Comparison of ENCODE assay signal across 8 cellular contexts in the genomic region with DNA sequence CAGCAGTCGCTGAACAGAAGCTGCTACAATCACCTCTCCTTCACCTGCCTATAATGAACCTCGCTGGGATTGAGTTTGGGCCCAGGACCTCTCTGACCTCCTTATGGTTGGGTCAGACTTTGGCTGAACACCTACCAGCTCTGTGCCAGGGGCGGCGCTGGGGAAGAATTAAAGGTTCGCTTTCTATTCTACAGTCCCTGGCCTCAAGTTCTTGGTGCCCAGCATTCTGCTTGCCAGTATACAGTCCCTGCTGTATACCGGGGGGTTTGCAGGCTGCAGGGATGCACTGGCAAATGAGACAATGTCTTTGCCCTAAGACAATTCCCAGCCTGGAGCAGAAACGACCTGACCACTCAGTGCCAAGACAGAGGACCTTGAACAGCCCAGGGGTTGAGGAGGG. TPM values are rescaled to one million over a fixed set of nuclear protein-coding genes. Genes with fewer than 3 reads are reported as not detected.
A peak's percentile ranks its signal among the peaks of the same experiment; 100 is the strongest.
DNase-seq lines count a peak whose midpoint lies in the region; ATAC-seq and TF ChIP-seq lines count a peak whose summit lies in the region.

No MANE protein-coding gene starts in this region.

- intact Hi-C loops in HCT116 (cut with micrococcal nuclease): no loop called here

- TF ChIP-seq CTCF in HCT116 (IDR thresholded peaks at IDR 0.05 in 2 of 3, conservative IDR thresholded peaks at IDR 0.05 in 1 of 3; ENCODE audit: borderline replicate concordance in 1 of 3, insufficient read depth in 1 of 3, low read depth in 2 of 3, low read length in 2 of 3) (no peak), foreskin fibroblast (IDR thresholded peaks at IDR 0.05; ENCODE audit: low read depth, low read length) (no peak)

- H3K9me2 ChIP-seq in HCT116 (ENCODE audit: insufficient read depth): no peaks in the 10 kb centered on the region

- no peak for TF ChIP-seq RAD21 in HCT116 (IDR thresholded peaks at IDR 0.05; ENCODE audit: low read depth)

- peak overlapping the region; percentile 53 to 82 for H3K4me3 ChIP-seq in HCT116 (replicated peaks in 1 of 2; ENCODE audit: low read depth in 1 of 2, low read length in 2 of 2)
- peak overlapping the region; percentile 94 for H3K4me3 ChIP-seq in SJCRH30
- H3K4me3 ChIP-seq in foreskin fibroblast (ENCODE audit: low read depth in 1 of 2, low read length in 2 of 2): peak overlapping the region; percentile 67 to 74
- H3K4me3 ChIP-seq in skin epidermis: peak overlapping the region in 6 of 7 experiments; percentile 64 to 86 (median 74)

- H3K4me1 ChIP-seq in HCT116 (ENCODE audit: control insufficient read depth in 1 of 2, insufficient read depth in 2 of 2, low read length in 2 of 2): peaks cover 9 to 20% of the 10 kb centered on the region in 2 experiments; a peak in 2 of 4 replicates
- no peaks in the 10 kb centered on the region for H3K4me1 ChIP-seq in SJCRH30

- no TSS peak for BruUV-seq in HCT116 (replicated peaks; lab: Mats Ljungman, UMichigan)

- no peak for ATAC-seq in HCT116
- ATAC-seq in HG03342 (IDR thresholded peaks at IDR 0.05; ENCODE audit: unreplicated experiment): no peak
- ATAC-seq in GM21423 (IDR thresholded peaks at IDR 0.05; ENCODE audit: unreplicated experiment): no peak
- ATAC-seq in HG03039 (IDR thresholded peaks at IDR 0.05; ENCODE audit: unreplicated experiment): no peak
- ATAC-seq in HG02588 (IDR thresholded peaks at IDR 0.05; ENCODE audit: unreplicated experiment): no peak

- CTCF ChIA-PET in HCT116 (lab: Charles Lee): no interaction called here

- RAD21 ChIA-PET in HCT116 (lab: Charles Lee; ENCODE audit: low non-redundant PET in 1 of 2, low total read pairs in 2 of 2, uncharacterized antibody in 2 of 2, unreplicated experiment in 2 of 2): no interaction called here

- POLR2A ChIA-PET in HCT116 (lab: Charles Lee): interaction anchor here (0.5 kb wide), 1 partner anchor 34 kb away, joined by 3 read pairs; no protein-coding TSS in a partner anchor

- peak overlapping the region; percentile 15 for H2AFZ ChIP-seq in HCT116 (ENCODE audit: low read depth, low read length, poor library complexity, severe bottlenecking)

- peaks cover 37% of the 10 kb centered on the region for H3K79me2 ChIP-seq in HCT116 (ENCODE audit: insufficient read depth, low read length)

- H3K4me2 ChIP-seq in HCT116 (ENCODE audit: low read length): peak overlapping the region; percentile 82

- TF ChIP-seq POLR2A in HCT116 (IDR thresholded peaks at IDR 0.05; ENCODE audit: borderline replicate concordance, extremely low read depth, insufficient read depth, insufficient read length): no peak

- H3K9me3 ChIP-seq in HCT116 (ENCODE audit: control insufficient read depth in 1 of 2, insufficient read depth in 1 of 2, low read depth in 1 of 2, low read length in 2 of 2) (no peaks in the 10 kb centered on the region), SJCRH30 (replicated peaks) (no peaks in the 10 kb centered on the region)

- H3K9ac ChIP-seq in HCT116 (ENCODE audit: low read length): peak overlapping the region; percentile 34; the same call in 1 of the 2 replicates

- H4K20me1 ChIP-seq in HCT116 (ENCODE audit: insufficient read depth): no peaks in the 10 kb centered on the region

- DNase-seq in HCT116 (ENCODE audit: low read depth, low spot score) (no peak), SJCRH30 (no peak), foreskin fibroblast (no peak)

- H3K27ac ChIP-seq in HCT116 (ENCODE audit: low read depth, low read length) (no peak overlapping the region), SJCRH30 (no peak overlapping the region), skin epidermis (peak overlapping the region in 6 of 21 experiments; percentile 22 to 74 (median 68))

- H3K27me3 ChIP-seq in HCT116 (ENCODE audit: insufficient read depth, low read length) (no peaks in the 10 kb centered on the region), SJCRH30 (no peaks in the 10 kb centered on the region)

- H3K36me3 ChIP-seq in HCT116 (ENCODE audit: control insufficient read depth in 1 of 2, insufficient read depth in 2 of 2, low read length in 2 of 2) (no peaks in the 10 kb centered on the region), SJCRH30 (no peaks in the 10 kb centered on the region)

TF ChIP-seq in HCT116, 20 proteins besides CTCF, POLR2A, EP300 and RAD21:
- TF ChIP-seq SIN3A (IDR thresholded peaks at IDR 0.05; ENCODE audit: low read depth): no peak
- TF ChIP-seq, protein P1, sequence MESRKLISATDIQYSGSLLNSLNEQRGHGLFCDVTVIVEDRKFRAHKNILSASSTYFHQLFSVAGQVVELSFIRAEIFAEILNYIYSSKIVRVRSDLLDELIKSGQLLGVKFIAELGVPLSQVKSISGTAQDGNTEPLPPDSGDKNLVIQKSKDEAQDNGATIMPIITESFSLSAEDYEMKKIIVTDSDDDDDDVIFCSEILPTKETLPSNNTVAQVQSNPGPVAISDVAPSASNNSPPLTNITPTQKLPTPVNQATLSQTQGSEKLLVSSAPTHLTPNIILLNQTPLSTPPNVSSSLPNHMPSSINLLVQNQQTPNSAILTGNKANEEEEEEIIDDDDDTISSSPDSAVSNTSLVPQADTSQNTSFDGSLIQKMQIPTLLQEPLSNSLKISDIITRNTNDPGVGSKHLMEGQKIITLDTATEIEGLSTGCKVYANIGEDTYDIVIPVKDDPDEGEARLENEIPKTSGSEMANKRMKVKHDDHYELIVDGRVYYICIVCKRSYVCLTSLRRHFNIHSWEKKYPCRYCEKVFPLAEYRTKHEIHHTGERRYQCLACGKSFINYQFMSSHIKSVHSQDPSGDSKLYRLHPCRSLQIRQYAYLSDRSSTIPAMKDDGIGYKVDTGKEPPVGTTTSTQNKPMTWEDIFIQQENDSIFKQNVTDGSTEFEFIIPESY (IDR thresholded peaks at IDR 0.05; ENCODE audit: extremely low read depth, insufficient replicate concordance, low read length): no peak
- TF ChIP-seq TCF7L2 (IDR thresholded peaks at IDR 0.05; ENCODE audit: borderline replicate concordance, extremely low read depth, insufficient read depth, insufficient read length): no peak
- no peak for TF ChIP-seq EZH2 (IDR thresholded peaks at IDR 0.05)
- TF ChIP-seq, protein P2, sequence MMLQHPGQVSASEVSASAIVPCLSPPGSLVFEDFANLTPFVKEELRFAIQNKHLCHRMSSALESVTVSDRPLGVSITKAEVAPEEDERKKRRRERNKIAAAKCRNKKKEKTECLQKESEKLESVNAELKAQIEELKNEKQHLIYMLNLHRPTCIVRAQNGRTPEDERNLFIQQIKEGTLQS (IDR thresholded peaks at IDR 0.05): no peak
- no peak for TF ChIP-seq CEBPB (IDR thresholded peaks at IDR 0.05; ENCODE audit: low read depth)
- no peak for TF ChIP-seq EZH2phosphoT487 (IDR thresholded peaks at IDR 0.05; ENCODE audit: borderline replicate concordance)

RNA-seq across cellular contexts. Expression of a gene that starts 0.9 kb away (rescaled TPM):
- 30.4 TPM for total RNA-seq in HCT116 (2021; ENCODE audit: unreplicated experiment)
- polyA plus RNA-seq in HCT116 (2012): 14.0 and 19.5 TPM in 2 replicates
- total RNA-seq in SJCRH30 (2014; rRNA removed; shearing (Covaris generic)): 33.8 and 40.5 TPM in 2 replicates
